In genomic region chr6:148530976-148531375, GRCh38 we compare ENCODE assay signal across 10 cellular contexts.
A peak's percentile ranks its signal among the peaks of the same experiment; 100 is the strongest.
DNase-seq lines count a peak whose midpoint lies in the region; ATAC-seq, FAIRE-seq and TF ChIP-seq lines count a peak whose summit lies in the region.
"Had no signal": no experiment of that assay in that cellular context is flagged by ENCODE, and none has a peak within 500 bp of the region (broad histone marks: within the 10 kb centered on the region; RNA-seq: fewer than 3 reads in every experiment).

No MANE protein-coding gene starts in this region.

- peaks cover 57 to 82% (median 77%) of the 10 kb centered on the region in 3 experiments for H3K36me3 Mint-ChIP-seq in H9 (ENCODE audit: insufficient read depth in 1 of 3, low read depth in 3 of 3)

- H2BK20ac ChIP-seq in H9 (ENCODE audit: low read depth, low read length, poor library complexity, severe bottlenecking), result no peak overlapping the region

- H4K91ac ChIP-seq in H9 (ENCODE audit: insufficient read length, low read depth, low read length), result no peak overlapping the region

- FAIRE-seq in kidney (lab: Jason Lieb, UNC), result no peak

- no peak overlapping the region for H2BK12ac ChIP-seq in H9 (ENCODE audit: insufficient read length, low read depth, low read length)

- H3K79me2 ChIP-seq in H9 (ENCODE audit: insufficient read depth, low read length), result no peaks in the 10 kb centered on the region

- no peak overlapping the region for H4K5ac ChIP-seq in H9 (ENCODE audit: insufficient read length, low read depth, low read length)

- peaks cover 0 to 83% of the 10 kb centered on the region in 2 donors for H3K36me3 ChIP-seq in gastroesophageal sphincter
- H3K36me3 ChIP-seq in stomach, result peaks cover 42 to 79% (median 74%) of the 10 kb centered on the region in 4 donors
- H3K36me3 ChIP-seq in kidney (ENCODE audit: control insufficient read depth in 1 of 2, insufficient read depth in 2 of 2, low read length in 2 of 2), result peaks cover 23 to 33% of the 10 kb centered on the region in 2 donors

- intact Hi-C loops in stomach (cut with DNase I; ENCODE audit: low total_unique reads) (no loop called here), kidney (cut with DNase I) (no loop called here)

- no peak overlapping the region for H2BK15ac ChIP-seq in H9 (ENCODE audit: low read depth, low read length)

- H3K4ac ChIP-seq in H9 (ENCODE audit: low read depth, low read length), result no peak overlapping the region

- peak overlapping the region; percentile 21 to 94 (median 70); a peak in 5 of 7 replicates for H3K27ac Mint-ChIP-seq in H9

- peaks cover 15 to 18% of the 10 kb centered on the region in 2 experiments for H3K4me1 Mint-ChIP-seq in H9

- no peak overlapping the region for H3K23ac ChIP-seq in H9 (ENCODE audit: insufficient read length, low read depth, low read length)

- no peak for TF ChIP-seq CTCF in H9 (conservative IDR thresholded peaks at IDR 0.05)
- no peak for TF ChIP-seq CTCF in gastroesophageal sphincter (IDR thresholded peaks at IDR 0.05)
- TF ChIP-seq CTCF in stomach (IDR thresholded peaks at IDR 0.05), result no peak
- TF ChIP-seq CTCF in kidney (IDR thresholded peaks at IDR 0.05; ENCODE audit: borderline replicate concordance, extremely low read depth, insufficient read depth), result no peak

- no peaks in the 10 kb centered on the region; the same call in 1 of the 2 replicates for H3K4me1 ChIP-seq in H9 (ENCODE audit: insufficient read depth, low read length)
- H3K4me1 ChIP-seq in gastroesophageal sphincter, result peaks cover 0 to 34% (median 3%) of the 10 kb centered on the region in 3 donors
- peaks cover 0 to 9% (median 0%) of the 10 kb centered on the region in 4 donors for H3K4me1 ChIP-seq in stomach
- no peaks in the 10 kb centered on the region for H3K4me1 ChIP-seq in kidney (ENCODE audit: control insufficient read depth in 1 of 2, insufficient read depth in 1 of 2, low read depth in 1 of 2, low read length in 2 of 2)

- 100% methylated on average over 2 of the region's 4 CpGs for WGBS in H9 (ENCODE audit: extremely low coverage, insufficient read length, low lambda C conversion rate)
- 62 to 68% methylated on average over 4 of the region's 4 CpGs for WGBS in gastroesophageal sphincter (ENCODE audit: low coverage in 1 of 2), 2 donors
- 82 to 93% (median 89%) methylated on average over 4 of the region's 4 CpGs for WGBS in stomach, 5 donors

- H3K56ac ChIP-seq in H9 (ENCODE audit: insufficient read length, low read depth, low read length), result no peak overlapping the region

- H3K4me3 ChIP-seq in gastroesophageal sphincter (peak overlapping the region in 1 of 2 donors; percentile 30), stomach (no peak overlapping the region), kidney (ENCODE audit: low read length in 2 of 2) (no peak overlapping the region)

- H3K14ac ChIP-seq in H9 (ENCODE audit: insufficient read depth, low read length), result no peak overlapping the region

- no peaks in the 10 kb centered on the region for H3K27me3 ChIP-seq in H9 (ENCODE audit: insufficient read depth, low read length)
- no peaks in the 10 kb centered on the region for H3K27me3 ChIP-seq in gastroesophageal sphincter
- no peaks in the 10 kb centered on the region for H3K27me3 ChIP-seq in stomach

- H3K9me3 ChIP-seq in H9 (ENCODE audit: control insufficient read depth, low read depth, low read length), result no peaks in the 10 kb centered on the region
- H3K9me3 ChIP-seq in gastroesophageal sphincter, result no peaks in the 10 kb centered on the region
- H3K9me3 ChIP-seq in stomach, result no peaks in the 10 kb centered on the region
- no peaks in the 10 kb centered on the region for H3K9me3 ChIP-seq in kidney (ENCODE audit: control insufficient read depth in 1 of 2, low read length in 2 of 2)

- H3K4me3 Mint-ChIP-seq in H9, result no peak overlapping the region

- H3K27ac ChIP-seq in H9 (ENCODE audit: insufficient read length, low read depth, low read length) (no peak overlapping the region), angular gyrus (ENCODE audit: low read depth, low read length) (peak overlapping the region; percentile 81), gastroesophageal sphincter (peak overlapping the region in 3 of 4 donors; percentile 69 to 74 (median 74)), stomach (peak overlapping the region in 3 of 5 donors; percentile 25 to 53 (median 41)), kidney (ENCODE audit: low read depth in 2 of 2, low read length in 2 of 2) (no peak overlapping the region)

- TF ChIP-seq POLR2A in gastroesophageal sphincter (IDR thresholded peaks at IDR 0.05) (no peak), stomach (IDR thresholded peaks at IDR 0.05) (no peak)

- H4K8ac ChIP-seq in H9 (replicated peaks; ENCODE audit: insufficient read length, low read depth, low read length), result no peak overlapping the region

- H3K18ac ChIP-seq in H9 (ENCODE audit: insufficient read length, low read depth, low read length), result no peak overlapping the region

- 0 out of 5 replicates have a peak, but pooled peaks cover 0 to 2% of the 10 kb centered on the region in 2 experiments for H3K9me3 Mint-ChIP-seq in H9

- H4K20me1 ChIP-seq in H9 (ENCODE audit: control insufficient read depth, insufficient read depth, insufficient read length), result no peaks in the 10 kb centered on the region

- no peak for ATAC-seq in gastroesophageal sphincter

- DNase-seq in H9 (no peak), stomach (no peak), kidney (no peak), NCI-H526 (lab: John Stamatoyannopoulos, UW) (no peak), NCI-H2081 treated with DMSO at 0.1 percent for 48 hours (lab: John Stamatoyannopoulos, UW) (no peak), NCI-H128 (lab: John Stamatoyannopoulos, UW; ENCODE audit: unreplicated experiment) (no peak)
- DNase-seq: activated CD4-positive, alpha-beta T cell treated with anti-CD3 and anti-CD28 coated beads for 4 hours; activated gamma-delta T cell had no signal

- H3T11ph ChIP-seq in H9 (ENCODE audit: low read length), result no peak overlapping the region

- no peak overlapping the region for H3K4me2 ChIP-seq in H9 (ENCODE audit: insufficient read depth, insufficient read length, low read length)

- TF ChIP-seq EP300 in gastroesophageal sphincter (IDR thresholded peaks at IDR 0.05), result no peak
- TF ChIP-seq EP300 in stomach (IDR thresholded peaks at IDR 0.05), result no peak

- no peak overlapping the region for H2AFZ ChIP-seq in H9 (ENCODE audit: low read length)

- no peak overlapping the region for H3K9ac ChIP-seq in H9 (ENCODE audit: extremely low read depth, insufficient read length, low read length)
- no peak overlapping the region for H3K9ac ChIP-seq in kidney (ENCODE audit: low read length in 2 of 2)

- no peak overlapping the region for H2BK120ac ChIP-seq in H9 (ENCODE audit: low read depth, low read length, poor library complexity, severe bottlenecking)

- H2BK5ac ChIP-seq in H9 (ENCODE audit: insufficient read length, low read length), result no peak overlapping the region

- H2AK5ac ChIP-seq in H9 (ENCODE audit: insufficient read length, low read length), result no peak overlapping the region

- no peaks in the 10 kb centered on the region for H3K79me1 ChIP-seq in H9 (ENCODE audit: insufficient read depth, low read depth, low read length, poor library complexity, severe bottlenecking)

- H3K23me2 ChIP-seq in H9 (ENCODE audit: insufficient read length, low read depth, low read length, poor library complexity, severe bottlenecking), result no peaks in the 10 kb centered on the region

- H3K27me3 Mint-ChIP-seq in H9 (ENCODE audit: low read depth), result no peaks in the 10 kb centered on the region

Comparison
In these comparisons a context has a peak if more than half of its experiments do, and no peak if none do; other contexts are left out.
1. H3K27ac ChIP-seq: peak in angular gyrus (single experiment), gastroesophageal sphincter (3 of 4) and stomach (3 of 5); none in H9 (single experiment) and kidney (0 of 2).